1 cellular context compared by ENCODE assay signal in genomic region chr7:126700807-126701604, GRCh38.
TF ChIP-seq lines count a peak whose summit lies in the region.

No MANE protein-coding gene starts in this region.

TF ChIP-seq in GM12878, 131 proteins besides CTCF, POLR2A, EP300 and RAD21 (continued from another document and continues in another):
- peak; percentile 82 for TF ChIP-seq CUX1 (IDR thresholded peaks at IDR 0.05; ENCODE audit: insufficient replicate concordance, low read depth, low read length)
- TF ChIP-seq FOXM1 (IDR thresholded peaks at IDR 0.05; ENCODE audit: low read depth, low read length), result peak; percentile 98
- TF ChIP-seq GABPA (IDR thresholded peaks at IDR 0.05; ENCODE audit: low read depth), result peak; percentile 82
- TF ChIP-seq, protein P1, sequence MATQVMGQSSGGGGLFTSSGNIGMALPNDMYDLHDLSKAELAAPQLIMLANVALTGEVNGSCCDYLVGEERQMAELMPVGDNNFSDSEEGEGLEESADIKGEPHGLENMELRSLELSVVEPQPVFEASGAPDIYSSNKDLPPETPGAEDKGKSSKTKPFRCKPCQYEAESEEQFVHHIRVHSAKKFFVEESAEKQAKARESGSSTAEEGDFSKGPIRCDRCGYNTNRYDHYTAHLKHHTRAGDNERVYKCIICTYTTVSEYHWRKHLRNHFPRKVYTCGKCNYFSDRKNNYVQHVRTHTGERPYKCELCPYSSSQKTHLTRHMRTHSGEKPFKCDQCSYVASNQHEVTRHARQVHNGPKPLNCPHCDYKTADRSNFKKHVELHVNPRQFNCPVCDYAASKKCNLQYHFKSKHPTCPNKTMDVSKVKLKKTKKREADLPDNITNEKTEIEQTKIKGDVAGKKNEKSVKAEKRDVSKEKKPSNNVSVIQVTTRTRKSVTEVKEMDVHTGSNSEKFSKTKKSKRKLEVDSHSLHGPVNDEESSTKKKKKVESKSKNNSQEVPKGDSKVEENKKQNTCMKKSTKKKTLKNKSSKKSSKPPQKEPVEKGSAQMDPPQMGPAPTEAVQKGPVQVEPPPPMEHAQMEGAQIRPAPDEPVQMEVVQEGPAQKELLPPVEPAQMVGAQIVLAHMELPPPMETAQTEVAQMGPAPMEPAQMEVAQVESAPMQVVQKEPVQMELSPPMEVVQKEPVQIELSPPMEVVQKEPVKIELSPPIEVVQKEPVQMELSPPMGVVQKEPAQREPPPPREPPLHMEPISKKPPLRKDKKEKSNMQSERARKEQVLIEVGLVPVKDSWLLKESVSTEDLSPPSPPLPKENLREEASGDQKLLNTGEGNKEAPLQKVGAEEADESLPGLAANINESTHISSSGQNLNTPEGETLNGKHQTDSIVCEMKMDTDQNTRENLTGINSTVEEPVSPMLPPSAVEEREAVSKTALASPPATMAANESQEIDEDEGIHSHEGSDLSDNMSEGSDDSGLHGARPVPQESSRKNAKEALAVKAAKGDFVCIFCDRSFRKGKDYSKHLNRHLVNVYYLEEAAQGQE (IDR thresholded peaks at IDR 0.05; ENCODE audit: low read depth, low read length), result 0 out of 2 replicates have a peak, but pooled peaks have one; percentile 18
- TF ChIP-seq PBX3 (IDR thresholded peaks at IDR 0.05; ENCODE audit: insufficient replicate concordance, low read depth, low read length), result peak; percentile 82
- TF ChIP-seq EGR1 (IDR thresholded peaks at IDR 0.05; ENCODE audit: borderline replicate concordance in 1 of 2, low read depth in 2 of 2, low read length in 2 of 2), result peak in 1 of 2 experiments; percentile 67; a peak in 1 of 3 replicates
- no peak for TF ChIP-seq HDAC2 (IDR thresholded peaks at IDR 0.05)
- peak; percentile 95 for TF ChIP-seq IKZF1 (conservative IDR thresholded peaks at IDR 0.05)
- TF ChIP-seq CHD1 (IDR thresholded peaks at IDR 0.05; ENCODE audit: low read depth, low read length), result peak; percentile 43; the same call in 1 of the 2 replicates
- TF ChIP-seq MYC (IDR thresholded peaks at IDR 0.05; ENCODE audit: insufficient read depth, insufficient read length, insufficient replicate concordance, low read length, severe bottlenecking), result no peak
- TF ChIP-seq ZNF274 (IDR thresholded peaks at IDR 0.05; ENCODE audit: insufficient read depth, insufficient read length), result no peak
- peak; percentile 99 for TF ChIP-seq NFIC (IDR thresholded peaks at IDR 0.05; ENCODE audit: low read depth, low read length)
- peak; percentile 85 for TF ChIP-seq POLR2AphosphoS5 (IDR thresholded peaks at IDR 0.05; ENCODE audit: low read length)
- no peak for TF ChIP-seq WRNIP1 (IDR thresholded peaks at IDR 0.05; ENCODE audit: borderline replicate concordance, low read depth, low read length)
- peak; percentile 97 for TF ChIP-seq PAX5 (IDR thresholded peaks at IDR 0.05; ENCODE audit: borderline replicate concordance, low read depth, low read length)
- TF ChIP-seq, protein P2, sequence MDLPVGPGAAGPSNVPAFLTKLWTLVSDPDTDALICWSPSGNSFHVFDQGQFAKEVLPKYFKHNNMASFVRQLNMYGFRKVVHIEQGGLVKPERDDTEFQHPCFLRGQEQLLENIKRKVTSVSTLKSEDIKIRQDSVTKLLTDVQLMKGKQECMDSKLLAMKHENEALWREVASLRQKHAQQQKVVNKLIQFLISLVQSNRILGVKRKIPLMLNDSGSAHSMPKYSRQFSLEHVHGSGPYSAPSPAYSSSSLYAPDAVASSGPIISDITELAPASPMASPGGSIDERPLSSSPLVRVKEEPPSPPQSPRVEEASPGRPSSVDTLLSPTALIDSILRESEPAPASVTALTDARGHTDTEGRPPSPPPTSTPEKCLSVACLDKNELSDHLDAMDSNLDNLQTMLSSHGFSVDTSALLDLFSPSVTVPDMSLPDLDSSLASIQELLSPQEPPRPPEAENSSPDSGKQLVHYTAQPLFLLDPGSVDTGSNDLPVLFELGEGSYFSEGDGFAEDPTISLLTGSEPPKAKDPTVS (IDR thresholded peaks at IDR 0.05; ENCODE audit: low read depth, low read length), result no peak
- TF ChIP-seq, protein P3, sequence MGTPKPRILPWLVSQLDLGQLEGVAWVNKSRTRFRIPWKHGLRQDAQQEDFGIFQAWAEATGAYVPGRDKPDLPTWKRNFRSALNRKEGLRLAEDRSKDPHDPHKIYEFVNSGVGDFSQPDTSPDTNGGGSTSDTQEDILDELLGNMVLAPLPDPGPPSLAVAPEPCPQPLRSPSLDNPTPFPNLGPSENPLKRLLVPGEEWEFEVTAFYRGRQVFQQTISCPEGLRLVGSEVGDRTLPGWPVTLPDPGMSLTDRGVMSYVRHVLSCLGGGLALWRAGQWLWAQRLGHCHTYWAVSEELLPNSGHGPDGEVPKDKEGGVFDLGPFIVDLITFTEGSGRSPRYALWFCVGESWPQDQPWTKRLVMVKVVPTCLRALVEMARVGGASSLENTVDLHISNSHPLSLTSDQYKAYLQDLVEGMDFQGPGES (IDR thresholded peaks at IDR 0.05), result no peak
- peak; percentile 81; the same call in 1 of the 2 replicates for TF ChIP-seq ZNF217 (IDR thresholded peaks at IDR 0.05)
- no peak for TF ChIP-seq ESRRA (IDR thresholded peaks at IDR 0.05; ENCODE audit: low read length)
- 0 out of 2 replicates have a peak, but pooled peaks have one; percentile 24 for TF ChIP-seq RAD51 (IDR thresholded peaks at IDR 0.05)
- TF ChIP-seq, protein P4, sequence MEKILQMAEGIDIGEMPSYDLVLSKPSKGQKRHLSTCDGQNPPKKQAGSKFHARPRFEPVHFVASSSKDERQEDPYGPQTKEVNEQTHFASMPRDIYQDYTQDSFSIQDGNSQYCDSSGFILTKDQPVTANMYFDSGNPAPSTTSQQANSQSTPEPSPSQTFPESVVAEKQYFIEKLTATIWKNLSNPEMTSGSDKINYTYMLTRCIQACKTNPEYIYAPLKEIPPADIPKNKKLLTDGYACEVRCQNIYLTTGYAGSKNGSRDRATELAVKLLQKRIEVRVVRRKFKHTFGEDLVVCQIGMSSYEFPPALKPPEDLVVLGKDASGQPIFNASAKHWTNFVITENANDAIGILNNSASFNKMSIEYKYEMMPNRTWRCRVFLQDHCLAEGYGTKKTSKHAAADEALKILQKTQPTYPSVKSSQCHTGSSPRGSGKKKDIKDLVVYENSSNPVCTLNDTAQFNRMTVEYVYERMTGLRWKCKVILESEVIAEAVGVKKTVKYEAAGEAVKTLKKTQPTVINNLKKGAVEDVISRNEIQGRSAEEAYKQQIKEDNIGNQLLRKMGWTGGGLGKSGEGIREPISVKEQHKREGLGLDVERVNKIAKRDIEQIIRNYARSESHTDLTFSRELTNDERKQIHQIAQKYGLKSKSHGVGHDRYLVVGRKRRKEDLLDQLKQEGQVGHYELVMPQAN (conservative IDR thresholded peaks at IDR 0.05), result peak; percentile 76
- peak; percentile 83 for TF ChIP-seq CREB1 (IDR thresholded peaks at IDR 0.05; ENCODE audit: low read depth)
- TF ChIP-seq NFXL1 (IDR thresholded peaks at IDR 0.05; ENCODE audit: borderline replicate concordance), result no peak
- peak; percentile 63; the same call in 1 of the 2 replicates for TF ChIP-seq SIN3A (IDR thresholded peaks at IDR 0.05; ENCODE audit: low read depth, low read length)
- TF ChIP-seq, protein P5, sequence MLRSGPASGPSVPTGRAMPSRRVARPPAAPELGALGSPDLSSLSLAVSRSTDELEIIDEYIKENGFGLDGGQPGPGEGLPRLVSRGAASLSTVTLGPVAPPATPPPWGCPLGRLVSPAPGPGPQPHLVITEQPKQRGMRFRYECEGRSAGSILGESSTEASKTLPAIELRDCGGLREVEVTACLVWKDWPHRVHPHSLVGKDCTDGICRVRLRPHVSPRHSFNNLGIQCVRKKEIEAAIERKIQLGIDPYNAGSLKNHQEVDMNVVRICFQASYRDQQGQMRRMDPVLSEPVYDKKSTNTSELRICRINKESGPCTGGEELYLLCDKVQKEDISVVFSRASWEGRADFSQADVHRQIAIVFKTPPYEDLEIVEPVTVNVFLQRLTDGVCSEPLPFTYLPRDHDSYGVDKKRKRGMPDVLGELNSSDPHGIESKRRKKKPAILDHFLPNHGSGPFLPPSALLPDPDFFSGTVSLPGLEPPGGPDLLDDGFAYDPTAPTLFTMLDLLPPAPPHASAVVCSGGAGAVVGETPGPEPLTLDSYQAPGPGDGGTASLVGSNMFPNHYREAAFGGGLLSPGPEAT (IDR thresholded peaks at IDR 0.05; ENCODE audit: low read depth), result peak; percentile 92
- no peak for TF ChIP-seq SUPT20H (IDR thresholded peaks at IDR 0.05; ENCODE audit: borderline replicate concordance, control insufficient read depth, low read depth, low read length)
- TF ChIP-seq SREBF2 (IDR thresholded peaks at IDR 0.05; ENCODE audit: low read length), result no peak
- 0 out of 2 replicates have a peak, but pooled peaks have one; percentile 81 for TF ChIP-seq ZNF207 (IDR thresholded peaks at IDR 0.05; ENCODE audit: borderline replicate concordance)
- peak; percentile 99 for TF ChIP-seq TCF12 (IDR thresholded peaks at IDR 0.05; ENCODE audit: low read depth, low read length)
- TF ChIP-seq IRF4 (IDR thresholded peaks at IDR 0.05; ENCODE audit: low read depth, low read length), result peak; percentile 98
- peak; percentile 98 for TF ChIP-seq TCF7 (IDR thresholded peaks at IDR 0.05; ENCODE audit: borderline replicate concordance)
- peak; percentile 78 for TF ChIP-seq SMAD1 (IDR thresholded peaks at IDR 0.05; ENCODE audit: low read depth, partially characterized antibody)
- peak; percentile 68; the same call in 1 of the 2 replicates for TF ChIP-seq BMI1 (IDR thresholded peaks at IDR 0.05; ENCODE audit: borderline replicate concordance)
- TF ChIP-seq SREBF1 (IDR thresholded peaks at IDR 0.05; ENCODE audit: low read length), result no peak
- TF ChIP-seq JUNB (IDR thresholded peaks at IDR 0.05), result peak; percentile 98
- peak; percentile 88; the same call in 1 of the 2 replicates for TF ChIP-seq MTA3 (IDR thresholded peaks at IDR 0.05; ENCODE audit: borderline replicate concordance, low read length)
- TF ChIP-seq SRF (IDR thresholded peaks at IDR 0.05; ENCODE audit: low read depth in 2 of 2, low read length in 2 of 2), result peak in 1 of 2 experiments; percentile 84; a peak in 2 of 4 replicates
- TF ChIP-seq ZNF592 (IDR thresholded peaks at IDR 0.05), result 0 out of 2 replicates have a peak, but pooled peaks have one; percentile 56
- TF ChIP-seq MXI1 (IDR thresholded peaks at IDR 0.05; ENCODE audit: low read depth, low read length), result peak; percentile 66; the same call in 1 of the 2 replicates
- TF ChIP-seq CBX5 (IDR thresholded peaks at IDR 0.05; ENCODE audit: low read depth), result peak; percentile 99
